In genomic region chr6:17427062-17427461, GRCh38 we compare ENCODE assay signal across 22 cellular contexts.
"Had no signal": no experiment of that assay in that cellular context is flagged by ENCODE, and none has a peak within 500 bp of the region (broad histone marks: within the 10 kb centered on the region; RNA-seq: fewer than 3 reads in every experiment).

No MANE protein-coding gene starts in this region.

- H3K4me1 ChIP-seq: foreskin keratinocyte, lower lobe of right lung had no signal

- H3K27me3 ChIP-seq: dorsolateral prefrontal cortex, esophagus muscularis mucosa, foreskin keratinocyte, hepatocyte had no signal

- H3K36me3 Mint-ChIP-seq: immature natural killer cell had no signal

- H3K36me3 ChIP-seq: left ventricle myocardium inferior, lower lobe of right lung had no signal

- DNase-seq: dermis blood vessel endothelial cell; dorsolateral prefrontal cortex; effector CD4-positive, alpha-beta T cell; effector memory CD4-positive, alpha-beta T cell; foreskin keratinocyte; glutamatergic neuron; head of caudate nucleus; hypothalamus; immature natural killer cell; islet precursor cell; kidney; kidney glomerular epithelial cell; left colon; left ventricle myocardium inferior; lower lobe of right lung; mesenchymal stem cell; mucosa of descending colon had no signal

- H3K27ac ChIP-seq: coronary artery, dorsolateral prefrontal cortex, foreskin keratinocyte, hepatocyte, left ventricle myocardium inferior, lower lobe of right lung had no signal

- H3K4me1 Mint-ChIP-seq: immature natural killer cell, mesothelial cell of epicardium had no signal

- H3K9me3 Mint-ChIP-seq: mesothelial cell of epicardium had no signal

- H3K27ac Mint-ChIP-seq: immature natural killer cell, mesothelial cell of epicardium had no signal

- H3K9me3 ChIP-seq: esophagus muscularis mucosa, left ventricle myocardium inferior, lower lobe of right lung, mucosa of descending colon had no signal

- H3K4me3 Mint-ChIP-seq: immature natural killer cell, mesothelial cell of epicardium had no signal

- ATAC-seq: foreskin keratinocyte, left colon, left lobe of liver, lower lobe of right lung, mucosa of descending colon had no signal

- H3K4me3 ChIP-seq: coronary artery, dorsolateral prefrontal cortex, esophagus muscularis mucosa, hepatocyte, left ventricle myocardium inferior, lower lobe of right lung, mucosa of descending colon had no signal
